30 cellular contexts compared by ENCODE assay signal in the genomic region with DNA sequence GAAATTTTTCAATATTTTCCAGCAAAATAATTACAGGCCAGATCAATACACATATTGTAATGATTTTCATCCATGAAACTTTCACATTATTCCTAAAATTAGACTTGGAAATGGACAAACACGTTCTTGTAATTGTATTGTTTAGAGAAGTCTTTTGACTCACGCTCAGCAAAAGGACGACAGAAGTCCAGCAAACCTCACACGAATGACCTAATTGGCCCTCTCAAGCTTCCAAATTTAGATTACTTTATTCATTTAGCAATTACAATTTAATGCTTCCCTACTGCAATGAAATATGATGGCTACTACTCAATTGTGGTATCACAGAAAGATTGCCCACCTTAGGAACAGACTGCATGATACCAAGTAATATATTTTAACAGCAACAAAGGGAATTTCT.
"Had no signal": no experiment of that assay in that cellular context is flagged by ENCODE, and none has a peak within 500 bp of the region (broad histone marks: within the 10 kb centered on the region; RNA-seq: fewer than 3 reads in every experiment).

No MANE protein-coding gene starts in this region.

- H3K27ac Mint-ChIP-seq: naive thymus-derived CD8-positive, alpha-beta T cell; natural killer cell treated with Interleukin-12 subunit alpha and Interleukin-12 subunit beta and Interleukin-15 and Interleukin-18, amount 100 ng/mL, for 72 hours; nephron progenitor cell; stimulated activated memory B cell treated with anti-CD40 and anti-IgM and Interleukin-4, amounts not matched to agents 10 μg/mL and 1 μg/mL and 100 μg/mL, for 72 hours; type B pancreatic cell had no signal

- H3K4me3 Mint-ChIP-seq: naive thymus-derived CD8-positive, alpha-beta T cell; natural killer cell treated with Interleukin-12 subunit alpha and Interleukin-12 subunit beta and Interleukin-15 and Interleukin-18, amount 100 ng/mL, for 72 hours; nephron progenitor cell; neural crest cell; stimulated activated memory B cell treated with anti-CD40 and anti-IgM and Interleukin-4, amounts not matched to agents 10 μg/mL and 1 μg/mL and 100 μg/mL, for 72 hours; stimulated activated naive CD8-positive, alpha-beta T cell treated with anti-CD3 and anti-CD28 coated beads, Interleukin-15, amount 100 ng/mL, for 72 hours; type B pancreatic cell had no signal

- H3K9me3 ChIP-seq: neutrophil, pancreas, prostate gland, testis, uterus had no signal

- DNase-seq: naive thymus-derived CD8-positive, alpha-beta T cell; nephron progenitor cell; nucleus accumbens; pancreas; right cardiac atrium; spleen; stimulated activated CD4-positive, alpha-beta T cell treated with anti-CD3 and anti-CD28 coated beads, Interleukin-12 subunit alpha, Interleukin-12 subunit beta, amount 100 ng/mL, for 4 hours; stimulated activated CD4-positive, alpha-beta T cell treated with anti-CD3 and anti-CD28 coated beads, Interleukin-1b, Interleukin-23, amount 100 ng/mL, for 48 hours; stimulated activated CD4-positive, alpha-beta T cell treated with anti-CD3 and anti-CD28 coated beads, Interleukin-4, amount 100 ng/mL, for 1 hour; stimulated activated CD4-positive, alpha-beta T cell treated with anti-CD3 and anti-CD28 coated beads, Interleukin-4, amount 100 ng/mL, for 4 hours; stimulated activated CD8-positive, alpha-beta memory T cell treated with anti-CD3 and anti-CD28 coated beads, Interleukin-4, amount 100 ng/mL, for 48 hours; stimulated activated naive CD4-positive, alpha-beta T cell; stimulated activated naive CD8-positive, alpha-beta T cell treated with anti-CD3 and anti-CD28 coated beads, Interleukin-15, amount 100 ng/mL, for 72 hours; stimulated activated naive CD8-positive, alpha-beta T cell treated with anti-CD3 and anti-CD28 coated beads, Interleukin-15, Interleukin-2, amounts not matched to agents 100 U/mL and 50 U/mL, for 24 hours; substantia nigra; testis; tibial artery; transverse colon; upper lobe of right lung; uterus had no signal

- H3K4me1 Mint-ChIP-seq: naive thymus-derived CD8-positive, alpha-beta T cell; nephron progenitor cell; neural crest cell; stimulated activated memory B cell treated with anti-CD40 and anti-IgM and Interleukin-4, amounts not matched to agents 10 μg/mL and 1 μg/mL and 100 μg/mL, for 72 hours; stimulated activated naive CD8-positive, alpha-beta T cell treated with anti-CD3 and anti-CD28 coated beads, Interleukin-15, amount 100 ng/mL, for 72 hours had no signal

- H3K4me1 ChIP-seq: pancreas, prostate gland, spleen, suprapubic skin, testis, transverse colon, upper lobe of right lung, uterus had no signal

- H3K27me3 Mint-ChIP-seq: naive thymus-derived CD8-positive, alpha-beta T cell; natural killer cell treated with Interleukin-12 subunit alpha and Interleukin-12 subunit beta and Interleukin-15 and Interleukin-18, amount 100 ng/mL, for 72 hours; stimulated activated memory B cell treated with anti-CD40 and anti-IgM and Interleukin-4, amounts not matched to agents 10 μg/mL and 1 μg/mL and 100 μg/mL, for 72 hours; stimulated activated naive CD8-positive, alpha-beta T cell treated with anti-CD3 and anti-CD28 coated beads, Interleukin-15, amount 100 ng/mL, for 72 hours; type B pancreatic cell had no signal

- H3K27ac ChIP-seq: neutrophil, pancreas, prostate gland, skin epidermis, spleen, suprapubic skin, testis, tibial artery, transverse colon, upper lobe of right lung, uterus had no signal

- ATAC-seq: naive thymus-derived CD8-positive, alpha-beta T cell; natural killer cell treated with Interleukin-12 subunit alpha and Interleukin-12 subunit beta and Interleukin-15 and Interleukin-18, amount 100 ng/mL, for 72 hours; right cardiac atrium; sciatic nerve; stimulated activated memory B cell treated with anti-CD40 and anti-IgM and Interleukin-4, amounts not matched to agents 10 μg/mL and 1 μg/mL and 100 μg/mL, for 72 hours; stimulated activated naive CD8-positive, alpha-beta T cell treated with anti-CD3 and anti-CD28 coated beads, Interleukin-15, amount 100 ng/mL, for 72 hours; stimulated activated naive CD8-positive, alpha-beta T cell treated with anti-CD3 and anti-CD28 coated beads, Interleukin-15, Interleukin-2, amounts not matched to agents 100 U/mL and 50 U/mL, for 24 hours; upper lobe of right lung had no signal

- H3K4me2 ChIP-seq: smooth muscle cell had no signal

- H3K27me3 ChIP-seq: neutrophil, pancreas, spleen, suprapubic skin, testis, tibial artery, transverse colon, upper lobe of right lung, uterus had no signal

- H3K36me3 ChIP-seq: neutrophil, pancreas, prostate gland, spleen, suprapubic skin, tibial artery, transverse colon, upper lobe of right lung, uterus had no signal

- H3K36me3 Mint-ChIP-seq: naive thymus-derived CD8-positive, alpha-beta T cell; stimulated activated memory B cell treated with anti-CD40 and anti-IgM and Interleukin-4, amounts not matched to agents 10 μg/mL and 1 μg/mL and 100 μg/mL, for 72 hours had no signal

- H3K9me3 Mint-ChIP-seq: stimulated activated naive CD8-positive, alpha-beta T cell treated with anti-CD3 and anti-CD28 coated beads, Interleukin-15, amount 100 ng/mL, for 72 hours had no signal

- H3K4me3 ChIP-seq: pancreas, prostate gland, skin epidermis, smooth muscle cell, spleen, suprapubic skin, testis, tibial artery, transverse colon, upper lobe of right lung, uterus had no signal
